In genomic region chrX:12332786-12333347, GRCh38 we compare ENCODE assay signal across 27 cellular contexts.
"Had no signal": no experiment of that assay in that cellular context is flagged by ENCODE, and none has a peak within 500 bp of the region (broad histone marks: within the 10 kb centered on the region; RNA-seq: fewer than 3 reads in every experiment).

No MANE protein-coding gene starts in this region.

- H3K4me1 Mint-ChIP-seq: immature natural killer cell; nephron progenitor cell; stimulated activated memory B cell treated with anti-CD40 and anti-IgM and Interleukin-4, amounts not matched to agents 10 μg/mL and 1 μg/mL and 100 μg/mL, for 72 hours; stimulated activated naive CD8-positive, alpha-beta T cell treated with anti-CD3 and anti-CD28 coated beads, Interleukin-15, amount 100 ng/mL, for 72 hours had no signal

- H3K27me3 ChIP-seq: body of pancreas, colonic mucosa, foreskin keratinocyte, heart left ventricle, neutrophil, right lobe of liver, uterus had no signal

- H3K27me3 Mint-ChIP-seq: stimulated activated memory B cell treated with anti-CD40 and anti-IgM and Interleukin-4, amounts not matched to agents 10 μg/mL and 1 μg/mL and 100 μg/mL, for 72 hours; stimulated activated naive CD8-positive, alpha-beta T cell treated with anti-CD3 and anti-CD28 coated beads, Interleukin-15, amount 100 ng/mL, for 72 hours; type B pancreatic cell had no signal

- H3K9me3 ChIP-seq: body of pancreas, colonic mucosa, heart left ventricle, neutrophil, right lobe of liver, uterus had no signal

- H3K4me1 ChIP-seq: body of pancreas, colonic mucosa, foreskin keratinocyte, heart left ventricle, right lobe of liver, uterus had no signal

- ATAC-seq: activated T-cell treated with anti-CD3 and anti-CD28 coated beads, Interleukin-2, amount 50 U/mL, for 72 hours; body of pancreas; esophagus mucosa; foreskin keratinocyte; heart left ventricle; left colon; right lobe of liver; stimulated activated memory B cell treated with anti-CD40 and anti-IgM and Interleukin-4, amounts not matched to agents 10 μg/mL and 1 μg/mL and 100 μg/mL, for 72 hours; stimulated activated naive CD8-positive, alpha-beta T cell treated with anti-CD3 and anti-CD28 coated beads, Interleukin-15, amount 100 ng/mL, for 72 hours had no signal

- H3K36me3 ChIP-seq: colonic mucosa, heart left ventricle, neutrophil, right lobe of liver, uterus had no signal

- H3K4me3 ChIP-seq: body of pancreas, colonic mucosa, heart left ventricle, right lobe of liver, uterus had no signal

- H3K36me3 Mint-ChIP-seq: activated naive CD8-positive, alpha-beta T cell; immature natural killer cell; stimulated activated memory B cell treated with anti-CD40 and anti-IgM and Interleukin-4, amounts not matched to agents 10 μg/mL and 1 μg/mL and 100 μg/mL, for 72 hours; type B pancreatic cell had no signal

- H3K4me3 Mint-ChIP-seq: activated naive CD8-positive, alpha-beta T cell; activated T-cell treated with anti-CD3 and anti-CD28 coated beads, Interleukin-2, amount 50 U/mL, for 72 hours; immature natural killer cell; nephron progenitor cell; stimulated activated memory B cell treated with anti-CD40 and anti-IgM and Interleukin-4, amounts not matched to agents 10 μg/mL and 1 μg/mL and 100 μg/mL, for 72 hours; stimulated activated naive CD8-positive, alpha-beta T cell treated with anti-CD3 and anti-CD28 coated beads, Interleukin-15, amount 100 ng/mL, for 72 hours; type B pancreatic cell had no signal

- DNase-seq: activated CD4-positive, alpha-beta T cell treated with anti-CD3 and anti-CD28 coated beads for 4 hours; activated CD4-positive, alpha-beta T cell treated with anti-CD3 and anti-CD28 coated beads, Interleukin-2, amount 50 U/mL, for 4 hours; activated CD4-positive, CD25-positive, alpha-beta regulatory T cell; activated naive CD4-positive, alpha-beta T cell treated with Interleukin-2 at 50 U/mL for 16 hours; activated T-cell treated with anti-CD3 and anti-CD28 coated beads for 4 hours; activated T-cell treated with anti-CD3 and anti-CD28 coated beads, Interleukin-2, amount 50 U/mL, for 72 hours; anterior cingulate cortex; body of pancreas; colonic mucosa; foreskin keratinocyte; heart left ventricle; hypothalamus; immature natural killer cell; kidney; left colon; mammary epithelial cell; nephron progenitor cell; right lobe of liver; stimulated activated CD4-positive, alpha-beta T cell treated with anti-CD3 and anti-CD28 coated beads, Interleukin-4, amount 100 ng/mL, for 24 hours; stimulated activated naive CD8-positive, alpha-beta T cell treated with anti-CD3 and anti-CD28 coated beads, Interleukin-15, amount 100 ng/mL, for 72 hours; substantia nigra; uterus had no signal

- H3K27ac Mint-ChIP-seq: activated naive CD8-positive, alpha-beta T cell; activated T-cell treated with anti-CD3 and anti-CD28 coated beads, Interleukin-2, amount 50 U/mL, for 72 hours; immature natural killer cell; nephron progenitor cell; stimulated activated memory B cell treated with anti-CD40 and anti-IgM and Interleukin-4, amounts not matched to agents 10 μg/mL and 1 μg/mL and 100 μg/mL, for 72 hours; stimulated activated naive CD8-positive, alpha-beta T cell treated with anti-CD3 and anti-CD28 coated beads, Interleukin-15, amount 100 ng/mL, for 72 hours; type B pancreatic cell had no signal

- H3K27ac ChIP-seq: body of pancreas, colonic mucosa, foreskin keratinocyte, heart left ventricle, neutrophil, right lobe of liver, uterus had no signal

- H3K9me3 Mint-ChIP-seq: activated T-cell treated with anti-CD3 and anti-CD28 coated beads, Interleukin-2, amount 50 U/mL, for 72 hours; immature natural killer cell; nephron progenitor cell; stimulated activated memory B cell treated with anti-CD40 and anti-IgM and Interleukin-4, amounts not matched to agents 10 μg/mL and 1 μg/mL and 100 μg/mL, for 72 hours; stimulated activated naive CD8-positive, alpha-beta T cell treated with anti-CD3 and anti-CD28 coated beads, Interleukin-15, amount 100 ng/mL, for 72 hours; type B pancreatic cell had no signal
